ENCODE assay signal across 20 cellular contexts in genomic region chr10:77884181-77884580, GRCh38.
"Had no signal": no experiment of that assay in that cellular context is flagged by ENCODE, and none has a peak within 500 bp of the region (broad histone marks: within the 10 kb centered on the region; RNA-seq: fewer than 3 reads in every experiment).

No MANE protein-coding gene starts in this region.

- H3K9me3 ChIP-seq: pancreas, prostate gland, right lobe of liver, testis, transverse colon had no signal

- ATAC-seq: natural killer cell; pancreas; right lobe of liver; stimulated activated effector memory CD8-positive, alpha-beta T cell treated with anti-CD3 and anti-CD28 coated beads, Interleukin-12 subunit alpha, Interleukin-12 subunit beta, amount 100 ng/mL, for 72 hours had no signal

- H3K27ac ChIP-seq: coronary artery, pancreas, right lobe of liver, testis, transverse colon had no signal

- H3K27me3 ChIP-seq: pancreas, right lobe of liver, testis, transverse colon had no signal

- DNase-seq: effector CD4-positive, alpha-beta T cell; foreskin melanocyte; head of caudate nucleus; hippocampal formation; kidney glomerular epithelial cell; mammary epithelial cell; natural killer cell; occipital lobe; pancreas; retina; right lobe of liver; stimulated activated CD4-positive, alpha-beta T cell treated with anti-CD3 and anti-CD28 coated beads, Interleukin-4, amount 100 ng/mL, for 1 hour; stimulated activated CD8-positive, alpha-beta memory T cell treated with anti-CD3 and anti-CD28 coated beads, Interleukin-4, amount 100 ng/mL, for 48 hours; testis; transverse colon had no signal

- H3K36me3 ChIP-seq: pancreas, prostate gland, right lobe of liver, transverse colon had no signal

- H3K4me3 ChIP-seq: coronary artery, pancreas, prostate gland, right lobe of liver, testis, transverse colon had no signal

- FAIRE-seq: islet of Langerhans, pancreas, urothelium cell line had no signal
